In genomic region chr7:35424869-35425495, GRCh38 we compare ENCODE assay signal across 8 cellular contexts.
A peak's percentile ranks its signal among the peaks of the same experiment; 100 is the strongest.
DNase-seq lines count a peak whose midpoint lies in the region; ATAC-seq and TF ChIP-seq lines count a peak whose summit lies in the region.

No MANE protein-coding gene starts in this region.

- no peaks in the 10 kb centered on the region; the same call in 1 of the 2 replicates for H3K9me3 ChIP-seq in iPS DF 6.9 (ENCODE audit: control insufficient read depth, insufficient read depth, low read length)

- ATAC-seq in GM21515 (IDR thresholded peaks at IDR 0.05; ENCODE audit: unreplicated experiment) (peak; percentile 81), T-cell (replicated peaks in 1 of 4) (peak; percentile 44 to 65 (median 59))

- H3K27me3 ChIP-seq in iPS DF 6.9 (ENCODE audit: control insufficient read depth, insufficient read depth, low read length) = no peaks in the 10 kb centered on the region

- H3K27ac ChIP-seq in iPS DF 6.9 (ENCODE audit: low read length) = no peak overlapping the region

- in situ Hi-C loops in astrocyte of the cerebellum (cut with HindIII; ENCODE audit: low sequenced_read_pairs) = no loop called here

- H3K27me3 Mint-ChIP-seq in T-cell = peaks cover 17 to 28% of the 10 kb centered on the region in 2 donors

- CTCF ChIA-PET in T-cell (lab: Charles Lee) = interaction anchor here (0.5 to 2.6 kb wide), 23 partner anchors 9 to 1253 kb away, joined by 3 to 10 read pairs (median 4); no protein-coding TSS in a partner anchor

- POLR2A ChIA-PET in T-cell (lab: Charles Lee) = no interaction called here

- peaks cover 0 to 10% (median 0%) of the 10 kb centered on the region in 3 donors for H3K4me1 Mint-ChIP-seq in T-cell

- DNase-seq in DMS114 treated with DMSO at 0.1 percent for 48 hours (lab: John Stamatoyannopoulos, UW; ENCODE audit: unreplicated experiment) = peak; percentile 48
- peak; percentile 74 for DNase-seq in LoVo (ENCODE audit: low spot score)
- DNase-seq in T-cell = peak; percentile 4 to 58 (median 44)
- DNase-seq in astrocyte of the cerebellum (ENCODE audit: low read depth) = peak; percentile 29
- peak; percentile 31 for DNase-seq in iPS DF 6.9 (ENCODE audit: low read depth, low spot score)
- DNase-seq in stimulated activated CD4-positive, alpha-beta T cell treated with anti-CD3 and anti-CD28 coated beads, Interleukin-2, amount 100 ng/mL, for 4 hours (ENCODE audit: low read depth) = peak; percentile 13
- no peak for DNase-seq in cortex of kidney (lab: John Stamatoyannopoulos, UW)

- H3K4me3 ChIP-seq in astrocyte of the cerebellum (ENCODE audit: low read depth, low read length) = no peak overlapping the region
- no peak overlapping the region for H3K4me3 ChIP-seq in iPS DF 6.9 (ENCODE audit: low read length)

- H3K4me3 Mint-ChIP-seq in T-cell = no peak overlapping the region

- no peaks in the 10 kb centered on the region for H3K36me3 Mint-ChIP-seq in T-cell

- WGBS in iPS DF 6.9 (ENCODE audit: insufficient coverage, insufficient read length) = no CpG with 5 or more reads among the region's 4 CpGs

- peak; percentile 79 for TF ChIP-seq CTCF in astrocyte of the cerebellum (IDR thresholded peaks at IDR 0.05; ENCODE audit: low read depth, low read length, missing control alignments)

- H3K27ac Mint-ChIP-seq in T-cell = no peak overlapping the region

- H3K9me3 Mint-ChIP-seq in T-cell = no peaks in the 10 kb centered on the region

- no peaks in the 10 kb centered on the region for H3K36me3 ChIP-seq in iPS DF 6.9 (ENCODE audit: control insufficient read depth, insufficient read depth, low read length)

- H3K4me1 ChIP-seq in iPS DF 6.9 (ENCODE audit: control insufficient read depth, insufficient read depth, low read length) = no peaks in the 10 kb centered on the region
